ENCODE assay signal across 8 cellular contexts in the genomic region with DNA sequence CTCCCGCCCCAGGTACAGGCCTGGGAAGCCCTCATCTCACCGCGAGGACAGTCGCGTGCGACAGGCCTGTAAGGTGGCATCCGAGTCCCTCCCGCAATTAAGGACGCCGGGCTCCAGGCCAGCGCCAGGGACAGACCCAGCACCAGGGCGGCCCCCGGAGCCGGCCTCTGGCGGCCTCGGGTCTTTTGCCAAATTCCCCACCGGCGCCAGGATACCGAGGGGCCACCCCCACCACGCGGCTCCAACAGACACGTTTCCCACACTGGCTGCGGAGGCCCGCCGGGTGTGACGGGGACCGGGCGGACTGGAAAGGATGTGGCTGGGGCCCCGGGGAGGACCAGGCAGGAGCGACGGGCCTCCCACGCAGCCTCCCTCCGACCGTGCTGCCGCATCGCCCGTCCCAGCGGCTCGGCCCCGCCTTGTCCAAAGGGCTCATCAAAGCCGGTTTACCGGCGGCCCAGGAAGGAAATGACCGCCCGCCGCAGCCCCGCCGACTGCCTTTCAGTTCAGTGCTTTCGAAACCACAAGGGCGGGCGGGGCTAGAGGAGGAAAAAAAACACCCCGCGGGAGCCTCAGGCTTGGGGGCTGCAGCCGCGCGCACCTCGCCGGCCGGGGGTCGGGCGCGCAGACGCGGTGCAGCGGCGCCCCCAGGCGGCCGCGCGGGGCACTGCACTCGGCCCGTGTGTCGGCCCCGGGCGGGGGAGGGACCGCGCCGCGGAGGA. TPM values are rescaled to one million over a fixed set of nuclear protein-coding genes. Genes with fewer than 3 reads are reported as not detected.
DNase-seq lines count a peak whose midpoint lies in the region; ATAC-seq and TF ChIP-seq lines count a peak whose summit lies in the region.

No MANE protein-coding gene starts in this region.

- BruUV-seq in Panc1 (replicated peaks; lab: Mats Ljungman, UMichigan): no TSS peak

- H3K4me3 Mint-ChIP-seq in nephron: peak overlapping the region; percentile 77 to 86 (median 85)

- no peaks in the 10 kb centered on the region for H3K36me3 ChIP-seq in Panc1 (ENCODE audit: control insufficient read depth, insufficient read depth, low read length)

- CTCF ChIA-PET in Panc1 (lab: Charles Lee): interaction anchor here (1.0 to 1.3 kb wide), 2 partner anchors 577 kb away, joined by 4 to 8 read pairs; no protein-coding TSS in a partner anchor

- POLR2A ChIA-PET in Panc1 (lab: Charles Lee): interaction anchor here (1.1 kb wide), 1 partner anchor 577 kb away, joined by 3 read pairs; no protein-coding TSS in a partner anchor

- peak; percentile 77 for ATAC-seq in GM21723 (IDR thresholded peaks at IDR 0.05; ENCODE audit: unreplicated experiment)
- peak; percentile 77 for ATAC-seq in Panc1
- peak; percentile 83 for ATAC-seq in stimulated activated naive CD8-positive, alpha-beta T cell treated with anti-CD3 and anti-CD28 coated beads, Interleukin-15, Interleukin-2, amounts not matched to agents 100 U/mL and 50 U/mL, for 24 hours

- peaks cover 5% of the 10 kb centered on the region for H3K27me3 Mint-ChIP-seq in nephron (ENCODE audit: low read depth)

- TF ChIP-seq CTCF in Panc1 (IDR thresholded peaks at IDR 0.05): peak; percentile 100
- peak; percentile 63 to 75 (median 65) for TF ChIP-seq CTCF in nephron (IDR thresholded peaks at IDR 0.05; ENCODE audit: unreplicated experiment in 3 of 3)

- H3K36me3 Mint-ChIP-seq in nephron (ENCODE audit: low read depth): peaks cover 12% of the 10 kb centered on the region

- no peaks in the 10 kb centered on the region for H3K27me3 ChIP-seq in Panc1 (ENCODE audit: control insufficient read depth, insufficient read depth, low read length)

- H3K27ac Mint-ChIP-seq in nephron: peak overlapping the region; percentile 75 to 90 (median 86)

- peaks cover 22% of the 10 kb centered on the region for H3K4me1 ChIP-seq in Panc1 (ENCODE audit: control insufficient read depth, insufficient read depth, low read length)

- intact Hi-C loops in Panc1 (cut with micrococcal nuclease; ENCODE audit: unreplicated experiment): loop anchor here (1.0 to 10.0 kb wide), 2 partner anchors 105 to 577 kb away; no protein-coding TSS in a partner anchor

- DNase-seq in Daoy (ENCODE audit: low read depth): peak; percentile 98
- peak; percentile 89 for DNase-seq in KG1 (lab: John Stamatoyannopoulos, UW)
- no peak for DNase-seq in Panc1 (ENCODE audit: low read depth, low spot score)
- DNase-seq in activated T-helper 1 cell treated with anti-CD3 and anti-CD28 coated beads, Interleukin-2, amount 50 U/mL, for 16 hours (ENCODE audit: low read depth in 1 of 2, low spot score in 1 of 2): peak; percentile 63 to 81
- DNase-seq in fibroblast of peridontal ligament (ENCODE audit: extremely low read depth): peak; percentile 89
- DNase-seq in stimulated activated naive CD8-positive, alpha-beta T cell treated with anti-CD3 and anti-CD28 coated beads, Interleukin-15, Interleukin-2, amounts not matched to agents 100 U/mL and 50 U/mL, for 24 hours: peak; percentile 93

- H3K9me3 ChIP-seq in Panc1 (ENCODE audit: control insufficient read depth, insufficient read depth, low read depth, low read length): no peaks in the 10 kb centered on the region

- H3K4me3 ChIP-seq in Panc1 (ENCODE audit: low read depth in 2 of 2, low read length in 2 of 2): peak overlapping the region; percentile 52 to 71

- H3K27ac ChIP-seq in Panc1 (ENCODE audit: low read length): peak overlapping the region; percentile 87

- H3K9me3 Mint-ChIP-seq in nephron: no peaks in the 10 kb centered on the region

- in situ Hi-C loops in Panc1 (cut with HindIII; ENCODE audit: low pct_unique_long_range_greater_than_20kb, low sequenced_read_pairs): no loop called here

- peaks cover 30% of the 10 kb centered on the region for H3K4me1 Mint-ChIP-seq in nephron

RNA-seq across cellular contexts. Expression of a gene that starts 11.2 kb away (rescaled TPM):
- total RNA-seq in Daoy (2014; rRNA removed; shearing (Covaris generic)): 20.9 and 28.7 TPM in 2 replicates
- total RNA-seq in Panc1 (2021; ENCODE audit: unreplicated experiment): 26.0 TPM
- 29.7 TPM for polyA plus RNA-seq in Panc1 (2012; ENCODE audit: insufficient read length)
